In the genomic region with DNA sequence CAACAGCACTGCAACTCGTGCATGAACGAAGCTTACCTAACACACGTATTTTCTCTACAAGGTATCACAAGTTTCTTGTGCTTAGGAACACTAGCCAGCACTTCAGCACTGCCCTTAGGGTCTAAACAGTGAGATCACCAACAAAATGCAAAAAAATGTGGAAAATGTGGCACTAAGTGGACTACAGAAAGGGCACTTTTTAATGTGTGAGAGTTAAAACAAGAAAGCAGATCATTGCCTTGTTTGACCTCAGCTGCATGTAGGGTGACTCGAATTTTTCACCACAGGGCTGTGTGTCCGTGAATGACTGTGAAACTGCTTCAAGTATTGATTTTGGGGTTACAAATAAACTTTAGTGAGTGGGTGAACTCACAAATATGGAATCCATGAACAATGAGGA, we compare ENCODE assay signal across 19 cellular contexts.
DNase-seq lines count a peak whose midpoint lies in the region; ATAC-seq and TF ChIP-seq lines count a peak whose summit lies in the region.
"Had no signal": no experiment of that assay in that cellular context is flagged by ENCODE, and none has a peak within 500 bp of the region (broad histone marks: within the 10 kb centered on the region; RNA-seq: fewer than 3 reads in every experiment).

No MANE protein-coding gene starts in this region.

- H2BK12ac ChIP-seq in mesenchymal stem cell (ENCODE audit: low read length in 2 of 2), result no peak overlapping the region

- H3K4me2 ChIP-seq in mesenchymal stem cell (ENCODE audit: low read length, poor library complexity, severe bottlenecking), result no peak overlapping the region

- no peaks in the 10 kb centered on the region for H3K36me3 ChIP-seq in adipocyte (ENCODE audit: control insufficient read depth, insufficient read depth, low read length, severe bottlenecking)
- no peaks in the 10 kb centered on the region for H3K36me3 ChIP-seq in mesenchymal stem cell (ENCODE audit: control insufficient read depth in 1 of 2, insufficient read depth in 2 of 2, low read depth in 1 of 2, low read length in 2 of 2)
- H3K36me3 ChIP-seq in effector memory CD4-positive, alpha-beta T cell (ENCODE audit: control insufficient read depth, insufficient read depth, low read length), result no peaks in the 10 kb centered on the region

- H3K4me1 Mint-ChIP-seq in HFFc6 (ENCODE audit: low read depth), result peaks cover 38% of the 10 kb centered on the region

- no peak overlapping the region for H3K4me3 Mint-ChIP-seq in HFFc6
- H3K4me3 Mint-ChIP-seq: CD14-positive monocyte had no signal

- no peak overlapping the region for H3K9ac ChIP-seq in adipocyte (ENCODE audit: low read length)
- no peak overlapping the region for H3K9ac ChIP-seq in mesenchymal stem cell (ENCODE audit: low read length)

- no peaks in the 10 kb centered on the region for H3K9me3 ChIP-seq in adipocyte (ENCODE audit: control insufficient read depth, low read length)
- no peaks in the 10 kb centered on the region for H3K9me3 ChIP-seq in mesenchymal stem cell (ENCODE audit: control insufficient read depth, low read length)
- H3K9me3 ChIP-seq in effector memory CD4-positive, alpha-beta T cell (ENCODE audit: control insufficient read depth, low read length), result no peaks in the 10 kb centered on the region

- H3K27ac Mint-ChIP-seq in HFFc6, result peak overlapping the region; percentile 42
- H3K27ac Mint-ChIP-seq: CD14-positive monocyte had no signal

- no peak overlapping the region for H3K4me3 ChIP-seq in adipocyte (ENCODE audit: low read length)
- no peak overlapping the region for H3K4me3 ChIP-seq in mesenchymal stem cell (ENCODE audit: insufficient read depth in 1 of 2, low read depth in 1 of 2, low read length in 2 of 2)
- no peak overlapping the region for H3K4me3 ChIP-seq in effector memory CD4-positive, alpha-beta T cell (ENCODE audit: insufficient read depth, low read depth, low read length, poor library complexity, severe bottlenecking)

- no peak overlapping the region for H3K4ac ChIP-seq in mesenchymal stem cell (ENCODE audit: low read depth in 1 of 2, low read length in 2 of 2)

- H2AK5ac ChIP-seq in mesenchymal stem cell (ENCODE audit: low read length, severe bottlenecking), result no peak overlapping the region

- DNase-seq in HFFc6 (peak; percentile 42), adipocyte (ENCODE audit: low read depth) (peak; percentile 45), islet precursor cell (peak; percentile 65), mesenchymal stem cell (no peak), ureter (ENCODE audit: low spot score) (no peak)
- no peak for DNase-seq in effector memory CD4-positive, alpha-beta T cell
- DNase-seq: DMS79 treated with DMSO at 0.1 percent for 48 hours, GDM1, GOT3, KBM-7, NCI-H1417, NCI-H1930, NCI-H226, NCI-H524, NCI-H82, RPMI8226, SHP77 treated with DMSO at 0.1 percent for 48 hours had no signal

- H3K27ac ChIP-seq in mesenchymal stem cell (ENCODE audit: low read length, poor library complexity, severe bottlenecking), result no peak overlapping the region
- H3K27ac ChIP-seq in effector memory CD4-positive, alpha-beta T cell (ENCODE audit: insufficient read depth, low read length, poor library complexity, severe bottlenecking), result no peak overlapping the region

- H4K91ac ChIP-seq in mesenchymal stem cell (ENCODE audit: low read length), result no peak overlapping the region

- H3K18ac ChIP-seq in mesenchymal stem cell (ENCODE audit: low read depth in 1 of 2, low read length in 2 of 2), result no peak overlapping the region

- H3K27me3 Mint-ChIP-seq in HFFc6 (ENCODE audit: insufficient read depth), result no peaks in the 10 kb centered on the region

- no peak overlapping the region for H3K14ac ChIP-seq in mesenchymal stem cell (ENCODE audit: low read length in 2 of 2)

- no peak overlapping the region for H4K8ac ChIP-seq in mesenchymal stem cell (ENCODE audit: low read length)

- no peaks in the 10 kb centered on the region for H3K9me3 Mint-ChIP-seq in HFFc6
- H3K9me3 Mint-ChIP-seq: CD14-positive monocyte had no signal

- H3K79me1 ChIP-seq in mesenchymal stem cell (replicated peaks; ENCODE audit: low read length, poor library complexity, severe bottlenecking), result peaks cover 4% of the 10 kb centered on the region

- no peak overlapping the region for H2BK15ac ChIP-seq in mesenchymal stem cell (ENCODE audit: low read depth, poor library complexity, severe bottlenecking)

- H3K4me1 ChIP-seq in adipocyte (ENCODE audit: control insufficient read depth, insufficient read depth, low read length) (peaks cover 50% of the 10 kb centered on the region), mesenchymal stem cell (ENCODE audit: control insufficient read depth, insufficient read depth, low read depth, low read length) (peaks cover 2% of the 10 kb centered on the region)
- no peaks in the 10 kb centered on the region for H3K4me1 ChIP-seq in effector memory CD4-positive, alpha-beta T cell (ENCODE audit: control insufficient read depth, insufficient read depth, low read length, poor library complexity, severe bottlenecking)

- no peaks in the 10 kb centered on the region for H3K36me3 Mint-ChIP-seq in HFFc6 (ENCODE audit: low read depth)
- H3K36me3 Mint-ChIP-seq: CD14-positive monocyte had no signal

- H2BK5ac ChIP-seq in mesenchymal stem cell (ENCODE audit: low read depth, low read length, poor library complexity, severe bottlenecking), result no peak overlapping the region

- H2AFZ ChIP-seq in mesenchymal stem cell (ENCODE audit: low read depth, low read length), result no peak overlapping the region

- no peak overlapping the region for H3K23ac ChIP-seq in mesenchymal stem cell (ENCODE audit: low read length in 2 of 2)

- WGBS in mesenchymal stem cell, result 80% methylated on average over 3 of the region's 5 CpGs

- no peak for ATAC-seq in HG02571 (IDR thresholded peaks at IDR 0.05; ENCODE audit: unreplicated experiment)

- no peak for TF ChIP-seq CTCF in HFFc6 (IDR thresholded peaks at IDR 0.05)

- H2BK120ac ChIP-seq in mesenchymal stem cell (ENCODE audit: low read depth, low read length), result no peak overlapping the region

- no peaks in the 10 kb centered on the region for H3K27me3 ChIP-seq in adipocyte (replicated peaks; ENCODE audit: control insufficient read depth, insufficient read depth, low read length)
- H3K27me3 ChIP-seq in mesenchymal stem cell (ENCODE audit: control insufficient read depth in 1 of 2, insufficient read depth in 1 of 2, low read length in 2 of 2), result no peaks in the 10 kb centered on the region
- no peaks in the 10 kb centered on the region for H3K27me3 ChIP-seq in effector memory CD4-positive, alpha-beta T cell (replicated peaks; ENCODE audit: control insufficient read depth, insufficient read depth, low read length, poor library complexity, severe bottlenecking)

Comparison
In these comparisons a context has a peak if more than half of its experiments do, and no peak if none do; other contexts are left out.
1. DNase-seq: peak in HFFc6 (single experiment), adipocyte (single experiment) and islet precursor cell (single experiment); none in mesenchymal stem cell (single experiment), ureter (single experiment) and effector memory CD4-positive, alpha-beta T cell (0 of 3).